In genomic region chr14:29109589-29109988, GRCh38 we compare ENCODE assay signal across 10 cellular contexts.
"Had no signal": no experiment of that assay in that cellular context is flagged by ENCODE, and none has a peak within 500 bp of the region (broad histone marks: within the 10 kb centered on the region; RNA-seq: fewer than 3 reads in every experiment).

No MANE protein-coding gene starts in this region.

- FAIRE-seq: H54 had no signal

- H3K4me3 Mint-ChIP-seq: GM23338, H9, HFFc6 had no signal

- H3K9ac ChIP-seq: GM23248 had no signal

- H3K27ac ChIP-seq: GM23248 had no signal

- H3K27ac Mint-ChIP-seq: GM23338, H9, HFFc6 had no signal

- H3K9me3 ChIP-seq: HAP-1 had no signal

- H3K4me1 ChIP-seq: HAP-1 had no signal

- ATAC-seq: GM23338, HCT116 had no signal

- H3K4me3 ChIP-seq: GM23248, GM23338, HAP-1 had no signal

- H3K36me3 ChIP-seq: HAP-1 had no signal

- H3K4me2 ChIP-seq: GM23338 had no signal

- H2AFZ ChIP-seq: GM23248, GM23338 had no signal

- DNase-seq: GM23248, GOT3, H7, H9, HCEC 1CT, HFFc6 had no signal

- H3K4me1 Mint-ChIP-seq: GM23338, H9 had no signal

- H3K9me3 Mint-ChIP-seq: GM23338, HFFc6 had no signal
